ENCODE assay signal across 17 cellular contexts in the genomic region with DNA sequence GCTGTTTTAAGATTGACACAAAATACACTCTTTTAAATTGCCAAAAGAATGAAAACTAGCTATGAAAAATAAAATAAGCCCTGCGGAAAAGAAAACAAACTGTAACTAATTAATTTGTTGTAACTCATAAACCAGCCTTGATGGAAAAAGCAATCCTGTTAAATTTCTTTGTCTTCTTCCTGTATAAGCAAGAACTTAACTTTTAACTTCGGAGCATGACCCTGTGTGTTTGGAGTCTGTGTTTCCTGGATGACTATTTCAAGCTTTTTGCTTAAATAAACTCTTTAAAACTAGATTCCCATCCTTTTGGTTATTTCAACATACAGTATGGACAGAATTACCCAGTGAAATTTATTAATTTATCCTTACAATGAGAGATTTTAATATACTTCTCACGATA.
A peak's percentile ranks its signal among the peaks of the same experiment; 100 is the strongest.
DNase-seq lines count a peak whose midpoint lies in the region; ATAC-seq, FAIRE-seq and TF ChIP-seq lines count a peak whose summit lies in the region.
"Had no signal": no experiment of that assay in that cellular context is flagged by ENCODE, and none has a peak within 500 bp of the region (broad histone marks: within the 10 kb centered on the region; RNA-seq: fewer than 3 reads in every experiment).

No MANE protein-coding gene starts in this region.

- H3K9me3 ChIP-seq in CD4-positive, alpha-beta T cell (ENCODE audit: control insufficient read depth, low read length), result no peaks in the 10 kb centered on the region
- H3K9me3 ChIP-seq in kidney (ENCODE audit: control insufficient read depth in 1 of 2, low read length in 2 of 2), result no peaks in the 10 kb centered on the region
- H3K9me3 ChIP-seq: A549 had no signal

- no peak for DNase-seq in CD4-positive, alpha-beta T cell
- DNase-seq in kidney, result no peak
- DNase-seq in renal cortical epithelial cell (ENCODE audit: low read depth), result peak; percentile 81
- no peak for DNase-seq in activated CD4-positive, alpha-beta T cell treated with anti-CD3 and anti-CD28 coated beads for 48 hours
- DNase-seq in OCI-M1 (lab: John Stamatoyannopoulos, UW), result no peak
- DNase-seq in GF-D8 (lab: John Stamatoyannopoulos, UW), result no peak
- DNase-seq: AML-193; CD4-positive, alpha-beta memory T cell; DMS79 treated with DMSO at 0.1 percent for 48 hours; HCEC 1CT had no signal

- CTCF ChIA-PET in CD4-positive, alpha-beta T cell (lab: Charles Lee), result interaction anchor here (1.0 kb wide), 1 partner anchor 235 kb away, joined by 3 read pairs; no protein-coding TSS in a partner anchor

- no peak for TF ChIP-seq CTCF in CD4-positive, alpha-beta T cell (IDR thresholded peaks at IDR 0.05)
- no peak for TF ChIP-seq CTCF in kidney (IDR thresholded peaks at IDR 0.05; ENCODE audit: borderline replicate concordance, extremely low read depth, insufficient read depth)

- peak; percentile 98 for FAIRE-seq in endometrium (lab: Jason Lieb, UNC)
- no peak for FAIRE-seq in kidney (lab: Jason Lieb, UNC)
- FAIRE-seq: A549, GM12878, H54 had no signal

- no peak overlapping the region for H3K9ac ChIP-seq in kidney (ENCODE audit: low read length in 2 of 2)

- no peak overlapping the region for H3K4me3 Mint-ChIP-seq in CD4-positive, alpha-beta T cell
- H3K4me3 Mint-ChIP-seq: CD4-positive, alpha-beta memory T cell; GM23338 had no signal

- peak overlapping the region; percentile 18 to 35 for H3K4me3 ChIP-seq in kidney (ENCODE audit: low read length in 2 of 2)
- H3K4me3 ChIP-seq: A549, GM12878, GM23338 had no signal

- peak overlapping the region; percentile 23 for H3K27ac Mint-ChIP-seq in CD4-positive, alpha-beta T cell
- H3K27ac Mint-ChIP-seq: GM23338 had no signal

- ATAC-seq in CD4-positive, alpha-beta T cell (ENCODE audit: poor library complexity), result no peak
- ATAC-seq: A549, GM12878, GM23338 had no signal

- no peaks in the 10 kb centered on the region for H3K36me3 ChIP-seq in kidney (ENCODE audit: control insufficient read depth in 1 of 2, insufficient read depth in 2 of 2, low read length in 2 of 2)

- H3K4me1 Mint-ChIP-seq in CD4-positive, alpha-beta T cell (ENCODE audit: low read depth), result peaks cover 20% of the 10 kb centered on the region

- H3K4me1 ChIP-seq in kidney (ENCODE audit: control insufficient read depth in 1 of 2, insufficient read depth in 1 of 2, low read depth in 1 of 2, low read length in 2 of 2), result peaks cover 11 to 29% of the 10 kb centered on the region in 2 donors
- H3K4me1 ChIP-seq: A549 had no signal

- H3K27me3 Mint-ChIP-seq in CD4-positive, alpha-beta T cell, result no peaks in the 10 kb centered on the region
- H3K27me3 Mint-ChIP-seq: CD4-positive, alpha-beta memory T cell had no signal

- H3K27me3 ChIP-seq in CD4-positive, alpha-beta T cell (ENCODE audit: control insufficient read depth, insufficient read depth, low read length), result no peaks in the 10 kb centered on the region

- H3K36me3 Mint-ChIP-seq in CD4-positive, alpha-beta T cell (ENCODE audit: low read depth), result no peaks in the 10 kb centered on the region
- H3K36me3 Mint-ChIP-seq: CD4-positive, alpha-beta memory T cell had no signal

- H3K9me3 Mint-ChIP-seq in CD4-positive, alpha-beta T cell, result no peaks in the 10 kb centered on the region
- H3K9me3 Mint-ChIP-seq: GM23338 had no signal

- intact Hi-C loops in CD4-positive, alpha-beta T cell (cut with DNase I, micrococcal nuclease), result no loop called here
- intact Hi-C loops in kidney (cut with DNase I), result no loop called here

- POLR2A ChIA-PET in CD4-positive, alpha-beta T cell (lab: Charles Lee), result no interaction called here

- no peak overlapping the region for H3K27ac ChIP-seq in CD4-positive, alpha-beta T cell (ENCODE audit: low read depth, low read length)
- peak overlapping the region; percentile 20 to 34 for H3K27ac ChIP-seq in kidney (ENCODE audit: low read depth in 2 of 2, low read length in 2 of 2)
- H3K27ac ChIP-seq: 22Rv1, A549, C4-2B had no signal
